10 cellular contexts compared by ENCODE assay signal in genomic region chr3:23859012-23859743, GRCh38. TPM values are rescaled to one million over a fixed set of nuclear protein-coding genes. Genes with fewer than 3 reads are reported as not detected.
DNase-seq lines count a peak whose midpoint lies in the region; ATAC-seq, FAIRE-seq and TF ChIP-seq lines count a peak whose summit lies in the region.
"Had no signal": no experiment of that assay in that cellular context is flagged by ENCODE, and none has a peak within 500 bp of the region (broad histone marks: within the 10 kb centered on the region; RNA-seq: fewer than 3 reads in every experiment).

No MANE protein-coding gene starts in this region.

- no peaks in the 10 kb centered on the region for H3K27me3 ChIP-seq in right lobe of liver
- H3K27me3 ChIP-seq in HepG2 (ENCODE audit: control insufficient read depth in 1 of 2, insufficient read depth in 2 of 2, low read length in 2 of 2), result no peaks in the 10 kb centered on the region
- H3K27me3 ChIP-seq in left lung, result no peaks in the 10 kb centered on the region
- H3K27me3 ChIP-seq in uterus, result no peaks in the 10 kb centered on the region

- H3K27ac Mint-ChIP-seq in brain, result peak overlapping the region in 3 of 5 experiments; percentile 22 to 59 (median 55)

- CTCF ChIA-PET in HepG2 (lab: Yijun Ruan, JAX; ENCODE audit: low intra/inter-chr PET ratio, low total read pairs), result no interaction called here

- H3K9ac ChIP-seq in HepG2 (ENCODE audit: insufficient read depth, low read depth, low read length), result no peak overlapping the region

- H3K4me2 ChIP-seq in HepG2 (ENCODE audit: low read depth, low read length), result no peak overlapping the region

- no peak for TF ChIP-seq EP300 in HepG2 (IDR thresholded peaks at IDR 0.05; ENCODE audit: low read depth in 2 of 2, low read length in 2 of 2)
- TF ChIP-seq EP300 in HepG2 (CRISPR knock-in tag; IDR thresholded peaks at IDR 0.05; ENCODE audit: borderline replicate concordance), result no peak

- no peaks in the 10 kb centered on the region for H3K27me3 Mint-ChIP-seq in brain
- H3K27me3 Mint-ChIP-seq: naive B cell had no signal

- H3K9me3 ChIP-seq in right lobe of liver, result no peaks in the 10 kb centered on the region
- no peaks in the 10 kb centered on the region for H3K9me3 ChIP-seq in HepG2 (ENCODE audit: low read length)
- H3K9me3 ChIP-seq in left lung, result no peaks in the 10 kb centered on the region
- H3K9me3 ChIP-seq in uterus, result no peaks in the 10 kb centered on the region

- TF ChIP-seq CTCF in right lobe of liver (IDR thresholded peaks at IDR 0.05), result no peak
- TF ChIP-seq CTCF in HepG2 (CRISPR knock-in tag; IDR thresholded peaks at IDR 0.05), result no peak
- no peak for TF ChIP-seq CTCF in brain (conservative IDR thresholded peaks at IDR 0.05)
- TF ChIP-seq CTCF in left lung (IDR thresholded peaks at IDR 0.05), result no peak
- no peak for TF ChIP-seq CTCF in uterus (IDR thresholded peaks at IDR 0.05)

- peaks cover 36% of the 10 kb centered on the region for H3K79me2 ChIP-seq in HepG2 (ENCODE audit: insufficient read depth, low read length)

- H3K27ac ChIP-seq in right lobe of liver (no peak overlapping the region), HepG2 (ENCODE audit: extremely low read length, insufficient read depth, low read length) (no peak overlapping the region), left lung (peak overlapping the region in 1 of 2 donors; percentile 29), uterus (no peak overlapping the region)

- no peak overlapping the region for H2AFZ ChIP-seq in HepG2 (ENCODE audit: low read length)

- H3K36me3 Mint-ChIP-seq in brain, result peaks cover 32% of the 10 kb centered on the region

- POLR2A ChIA-PET in HepG2 (lab: Yijun Ruan, JAX), result interaction anchor here (0.6 kb wide), 1 partner anchor 13 kb away, joined by 5 read pairs; no protein-coding TSS in a partner anchor

- intact Hi-C loops in right lobe of liver (cut with DNase I) (no loop called here), HepG2 (cut with micrococcal nuclease; ENCODE audit: unreplicated experiment) (no loop called here), left lung (cut with DNase I) (no loop called here), uterus (cut with DNase I; ENCODE audit: low total_unique reads) (no loop called here)

- no peak for DNase-seq in right lobe of liver
- no peak for DNase-seq in HepG2 (ENCODE audit: low spot score)
- no peak for DNase-seq in left lung
- no peak for DNase-seq in UCSD-AML1 (lab: John Stamatoyannopoulos, UW; ENCODE audit: unreplicated experiment)
- no peak for DNase-seq in uterus
- DNase-seq: activated CD8-positive, alpha-beta memory T cell treated with anti-CD3 and anti-CD28 coated beads for 24 hours; naive B cell had no signal

- peaks cover 0 to 1% (median 0%) of the 10 kb centered on the region in 5 experiments for H3K9me3 Mint-ChIP-seq in brain

- in situ Hi-C loops in HepG2 (cut with HindIII; ENCODE audit: extremely low pct_ligation_motif_present, low pct_unique_long_range_greater_than_20kb), result no loop called here

- H3K4me3 Mint-ChIP-seq in brain, result peak overlapping the region in 2 of 5 experiments; percentile 1 to 43

- peaks cover 2% of the 10 kb centered on the region; the same call in 1 of the 2 replicates for H4K20me1 ChIP-seq in HepG2 (ENCODE audit: insufficient read depth, low read length)

- no peak for TF ChIP-seq RAD21 in HepG2 (CRISPR knock-in tag; IDR thresholded peaks at IDR 0.05)

- peaks cover 34% of the 10 kb centered on the region for H3K4me1 Mint-ChIP-seq in brain

- 25% methylated on average over 1 of the region's 1 CpG for WGBS in right lobe of liver (ENCODE audit: insufficient coverage, low coverage, low lambda C conversion rate, missing lambda C conversion rate)
- 100% methylated on average over 1 of the region's 1 CpG for WGBS in HepG2 (ENCODE audit: low lambda C conversion rate)

- H3K4me3 ChIP-seq in right lobe of liver, result no peak overlapping the region
- H3K4me3 ChIP-seq in HepG2 (replicated peaks in 1 of 3; ENCODE audit: insufficient read depth in 1 of 3, low read depth in 2 of 3, low read length in 3 of 3), result no peak overlapping the region
- H3K4me3 ChIP-seq in left lung, result no peak overlapping the region
- no peak overlapping the region for H3K4me3 ChIP-seq in uterus

- H3K4me1 ChIP-seq in right lobe of liver (peaks cover 0 to 14% (median 4%) of the 10 kb centered on the region in 4 donors), HepG2 (ENCODE audit: insufficient read depth, low read length) (peaks cover 5% of the 10 kb centered on the region; the same call in 1 of the 2 replicates), left lung (peaks cover 16 to 49% of the 10 kb centered on the region in 2 donors), uterus (no peaks in the 10 kb centered on the region)

- ATAC-seq in right lobe of liver (peak; percentile 40 to 56 (median 50)), HepG2 (no peak), left lung (peak; percentile 84), GM21576 (IDR thresholded peaks at IDR 0.05; ENCODE audit: unreplicated experiment) (no peak), GM21723 (IDR thresholded peaks at IDR 0.05; ENCODE audit: unreplicated experiment) (no peak)

- BruUV-seq in HepG2 (replicated peaks; lab: Mats Ljungman, UMichigan), result no TSS peak

- TF ChIP-seq POLR2A in right lobe of liver (IDR thresholded peaks at IDR 0.05), result no peak
- TF ChIP-seq POLR2A in HepG2 (IDR thresholded peaks at IDR 0.05; ENCODE audit: insufficient read depth in 1 of 2, low read depth in 2 of 2, low read length in 2 of 2), result no peak
- no peak for TF ChIP-seq POLR2A in uterus (IDR thresholded peaks at IDR 0.05)

- no peaks in the 10 kb centered on the region for H3K36me3 ChIP-seq in right lobe of liver
- peaks cover 0 to 7% of the 10 kb centered on the region in 2 experiments; a peak in 2 of 5 replicates for H3K36me3 ChIP-seq in HepG2 (replicated peaks in 1 of 2; ENCODE audit: control insufficient read depth in 1 of 2, insufficient read depth in 2 of 2, low read length in 2 of 2)
- peaks cover 0 to 7% of the 10 kb centered on the region in 2 donors for H3K36me3 ChIP-seq in left lung
- H3K36me3 ChIP-seq in uterus, result no peaks in the 10 kb centered on the region

- FAIRE-seq in HepG2 (lab: Jason Lieb, UNC), result no peak

RNA-seq across cellular contexts. Expression of gene UBE2E1, which starts 53.4 kb away (rescaled TPM):
- 10 to 100 TPM; 20.8 to 40.4 (median 29.7) TPM for total RNA-seq in right lobe of liver
- 61.8 and 82.6 TPM in 2 replicates for total RNA-seq in HepG2 (2016; rRNA removed; fragmentation: Illumina TruSeq; extraction: Trizol)
- 27.8 and 29.8 TPM in 2 replicates for total RNA-seq in HepG2 (2016; cell fraction: cytosol; rRNA removed; fragmentation: Illumina TruSeq; extraction: Trizol; ENCODE audit: low read depth)
- 56.6 and 91.5 TPM in 2 replicates for total RNA-seq in HepG2 (2016; cell fraction: insoluble cytoplasmic fraction; rRNA removed; fragmentation: Illumina TruSeq; extraction: Trizol)
- 51.7 and 51.8 TPM in 2 replicates for total RNA-seq in HepG2 (2016; cell fraction: membrane; rRNA removed; fragmentation: Illumina TruSeq; extraction: Trizol)
- total RNA-seq in HepG2 (2016; cell fraction: nucleus; rRNA removed; fragmentation: Illumina TruSeq; extraction: Trizol), result 40.2 and 43.9 TPM in 2 replicates
- polyA plus RNA-seq in HepG2 (2011; rRNA removed), result 55.4 and 56.2 TPM in 2 replicates
- 25.3 and 41.0 TPM in 2 replicates for polyA plus RNA-seq in HepG2 (2011; cell fraction: cytosol; rRNA removed)
- 24.4 and 30.9 TPM in 2 replicates for polyA plus RNA-seq in HepG2 (2011; cell fraction: nucleus; rRNA removed)
- polyA plus RNA-seq in HepG2 (2012), result 65.9 and 73.0 TPM in 2 replicates
- polyA plus RNA-seq in HepG2 (2016; cell fraction: cytosol; fragmentation: Illumina TruSeq; extraction: Trizol; ENCODE audit: low read depth), result 40.2 and 48.2 TPM in 2 replicates
- polyA plus RNA-seq in HepG2 (2016; cell fraction: insoluble cytoplasmic fraction; fragmentation: Illumina TruSeq; extraction: Trizol; ENCODE audit: low read depth), result 112 and 129 TPM in 2 replicates
- 57.7 and 60.5 TPM in 2 replicates for polyA plus RNA-seq in HepG2 (2016; cell fraction: membrane; fragmentation: Illumina TruSeq; extraction: Trizol; ENCODE audit: low read depth)
- polyA plus RNA-seq in HepG2 (2016; cell fraction: nucleus; fragmentation: Illumina TruSeq; extraction: Trizol; ENCODE audit: insufficient read depth, low read depth), result 73.6 and 78.6 TPM in 2 replicates
- 26.6 and 37.3 TPM in 2 replicates for polyA minus RNA-seq in HepG2 (2011; rRNA and poly(A)+ RNA removed; ENCODE audit: low replicate concordance)
- polyA minus RNA-seq in HepG2 (2011; cell fraction: cytosol; rRNA and poly(A)+ RNA removed), result 24.6 and 36.0 TPM in 2 replicates
- 47.8 and 70.1 TPM in 2 replicates for polyA minus RNA-seq in HepG2 (2011; cell fraction: nucleus; rRNA and poly(A)+ RNA removed)
- 53.5 TPM for polyA plus RNA-seq in brain (ENCODE audit: insufficient read depth, low read depth, low replicate concordance)
- total RNA-seq in left lung, result 10 to 100 TPM; 89.1 to 96.9 TPM
- 100 to 1,000 TPM in 2 of 4 donors, 10 to 100 TPM in 2; 67.9 to 158 (median 95.7) TPM for total RNA-seq in uterus

RNA-seq across cellular contexts. Expression of gene NKIRAS1, which starts 57.6 kb away (rescaled TPM):
- total RNA-seq in right lobe of liver (10 to 100 TPM in 2 of 6 experiments, 1 to 10 TPM in 4; 7.0 to 14.2 (median 8.5) TPM), HepG2 (2016; rRNA removed; fragmentation: Illumina TruSeq; extraction: Trizol) (8.0 and 10.5 TPM in 2 replicates), left lung (1 to 10 TPM; 8.8 to 9.6 TPM), uterus (10 to 100 TPM in 3 of 4 donors, 1 to 10 TPM in 1; 3.6 to 25.0 (median 17.3) TPM)
- total RNA-seq in HepG2 (2016; cell fraction: cytosol; rRNA removed; fragmentation: Illumina TruSeq; extraction: Trizol; ENCODE audit: low read depth), result 6.8 and 7.5 TPM in 2 replicates
- total RNA-seq in HepG2 (2016; cell fraction: insoluble cytoplasmic fraction; rRNA removed; fragmentation: Illumina TruSeq; extraction: Trizol), result 8.5 and 11.2 TPM in 2 replicates
- total RNA-seq in HepG2 (2016; cell fraction: membrane; rRNA removed; fragmentation: Illumina TruSeq; extraction: Trizol), result 5.0 and 6.3 TPM in 2 replicates
- 6.0 and 7.0 TPM in 2 replicates for total RNA-seq in HepG2 (2016; cell fraction: nucleus; rRNA removed; fragmentation: Illumina TruSeq; extraction: Trizol)
- polyA plus RNA-seq in HepG2 (2011; rRNA removed) (4.3 and 4.5 TPM in 2 replicates), brain (ENCODE audit: insufficient read depth, low read depth, low replicate concordance) (9.2 TPM)
- polyA plus RNA-seq in HepG2 (2011; cell fraction: cytosol; rRNA removed), result 2.3 and 4.0 TPM in 2 replicates
- 1.8 and 3.5 TPM in 2 replicates for polyA plus RNA-seq in HepG2 (2011; cell fraction: nucleus; rRNA removed)
- 6.4 and 6.7 TPM in 2 replicates for polyA plus RNA-seq in HepG2 (2012)
- 1.1 TPM in 2 replicates for polyA plus RNA-seq in HepG2 (2016; cell fraction: cytosol; fragmentation: Illumina TruSeq; extraction: Trizol; ENCODE audit: low read depth)
- 10.4 and 12.6 TPM in 2 replicates for polyA plus RNA-seq in HepG2 (2016; cell fraction: insoluble cytoplasmic fraction; fragmentation: Illumina TruSeq; extraction: Trizol; ENCODE audit: low read depth)
- polyA plus RNA-seq in HepG2 (2016; cell fraction: membrane; fragmentation: Illumina TruSeq; extraction: Trizol; ENCODE audit: low read depth), result 2.2 and 3.1 TPM in 2 replicates
- 7.0 and 7.8 TPM in 2 replicates for polyA plus RNA-seq in HepG2 (2016; cell fraction: nucleus; fragmentation: Illumina TruSeq; extraction: Trizol; ENCODE audit: insufficient read depth, low read depth)
- polyA minus RNA-seq in HepG2 (2011; rRNA and poly(A)+ RNA removed; ENCODE audit: low replicate concordance), result 2.0 and 2.2 TPM in 2 replicates
- 4.0 and 6.2 TPM in 2 replicates for polyA minus RNA-seq in HepG2 (2011; cell fraction: cytosol; rRNA and poly(A)+ RNA removed)
- 12.7 and 14.3 TPM in 2 replicates for polyA minus RNA-seq in HepG2 (2011; cell fraction: nucleus; rRNA and poly(A)+ RNA removed)

RNA-seq across cellular contexts. Expression of gene RPL15, which starts 57.8 kb away (rescaled TPM):
- total RNA-seq in right lobe of liver (100 to 1,000 TPM; 572 to 932 (median 636) TPM), HepG2 (2016; rRNA removed; fragmentation: Illumina TruSeq; extraction: Trizol) (1,297 and 1,763 TPM in 2 replicates), left lung (1,000 to 10,000 TPM; 1,425 to 1,431 TPM), uterus (1,000 to 10,000 TPM; 2,242 to 5,103 (median 3,613) TPM)
- 1,586 and 1,699 TPM in 2 replicates for total RNA-seq in HepG2 (2016; cell fraction: cytosol; rRNA removed; fragmentation: Illumina TruSeq; extraction: Trizol; ENCODE audit: low read depth)
- total RNA-seq in HepG2 (2016; cell fraction: insoluble cytoplasmic fraction; rRNA removed; fragmentation: Illumina TruSeq; extraction: Trizol), result 1,351 and 1,926 TPM in 2 replicates
- 3,254 and 3,418 TPM in 2 replicates for total RNA-seq in HepG2 (2016; cell fraction: membrane; rRNA removed; fragmentation: Illumina TruSeq; extraction: Trizol)
- 503 TPM in 2 replicates for total RNA-seq in HepG2 (2016; cell fraction: nucleus; rRNA removed; fragmentation: Illumina TruSeq; extraction: Trizol)
- polyA plus RNA-seq in HepG2 (2011; rRNA removed) (3,693 and 3,955 TPM in 2 replicates), brain (ENCODE audit: insufficient read depth, low read depth, low replicate concordance) (2,473 TPM)
- polyA plus RNA-seq in HepG2 (2011; cell fraction: cytosol; rRNA removed), result 6,013 and 6,757 TPM in 2 replicates
- polyA plus RNA-seq in HepG2 (2011; cell fraction: nucleus; rRNA removed), result 1,196 and 1,371 TPM in 2 replicates
- 2,819 and 3,574 TPM in 2 replicates for polyA plus RNA-seq in HepG2 (2012)
- 3,375 and 3,723 TPM in 2 replicates for polyA plus RNA-seq in HepG2 (2016; cell fraction: cytosol; fragmentation: Illumina TruSeq; extraction: Trizol; ENCODE audit: low read depth)
- 2,788 and 2,868 TPM in 2 replicates for polyA plus RNA-seq in HepG2 (2016; cell fraction: insoluble cytoplasmic fraction; fragmentation: Illumina TruSeq; extraction: Trizol; ENCODE audit: low read depth)
- polyA plus RNA-seq in HepG2 (2016; cell fraction: membrane; fragmentation: Illumina TruSeq; extraction: Trizol; ENCODE audit: low read depth), result 4,974 and 5,217 TPM in 2 replicates
- polyA plus RNA-seq in HepG2 (2016; cell fraction: nucleus; fragmentation: Illumina TruSeq; extraction: Trizol; ENCODE audit: insufficient read depth, low read depth), result 1,295 and 1,318 TPM in 2 replicates
- 1,424 and 2,177 TPM in 2 replicates for polyA minus RNA-seq in HepG2 (2011; rRNA and poly(A)+ RNA removed; ENCODE audit: low replicate concordance)
- 848 and 1,008 TPM in 2 replicates for polyA minus RNA-seq in HepG2 (2011; cell fraction: cytosol; rRNA and poly(A)+ RNA removed)
- 296 and 376 TPM in 2 replicates for polyA minus RNA-seq in HepG2 (2011; cell fraction: nucleus; rRNA and poly(A)+ RNA removed)

Comparison
In these comparisons a context has a peak if more than half of its experiments do, and no peak if none do; other contexts are left out.
1. ATAC-seq: peak in right lobe of liver (4 of 4) and left lung (single experiment); none in HepG2 (single experiment), GM21576 (single experiment) and GM21723 (single experiment).